Comparison of ENCODE assay signal across 25 cellular contexts in genomic region chr15:62350744-62351143, GRCh38.
"Had no signal": no experiment of that assay in that cellular context is flagged by ENCODE, and none has a peak within 500 bp of the region (broad histone marks: within the 10 kb centered on the region; RNA-seq: fewer than 3 reads in every experiment).

No MANE protein-coding gene starts in this region.

- H3K9me3 Mint-ChIP-seq: activated naive CD4-positive, alpha-beta T cell treated with anti-CD3 and anti-CD28 coated beads, Interleukin-2, amount 50 U/mL, for 24 hours; central memory CD8-positive, alpha-beta T cell had no signal

- H3K4me1 Mint-ChIP-seq: activated naive CD4-positive, alpha-beta T cell treated with anti-CD3 and anti-CD28 coated beads, Interleukin-2, amount 50 U/mL, for 24 hours; central memory CD8-positive, alpha-beta T cell; T-cell had no signal

- H3K4me3 ChIP-seq: K562, SK-N-MC had no signal

- DNase-seq: activated CD4-positive, alpha-beta T cell treated with anti-CD3 and anti-CD28 coated beads for 48 hours; activated CD4-positive, alpha-beta T cell treated with anti-CD3 and anti-CD28 coated beads, Interleukin-2, amount 50 U/mL, for 4 hours; activated CD4-positive, CD25-positive, alpha-beta regulatory T cell treated with anti-CD3 and anti-CD28 coated beads, Interleukin-2, amount 50 U/mL, for 72 hours; activated CD8-positive, alpha-beta memory T cell treated with anti-CD3 and anti-CD28 coated beads, Interleukin-2, amount 50 U/mL, for 48 hours; activated CD8-positive, alpha-beta T cell treated with anti-CD3 and anti-CD28 coated beads, Interleukin-2, amount 10 ng/mL, durations not matched to agents 7 days and 5 days; activated effector memory CD4-positive, alpha-beta T cell treated with Interleukin-2 at 50 U/mL for 16 hours; activated naive CD4-positive, alpha-beta T cell; activated T-cell treated with anti-CD3 and anti-CD28 coated beads, Interleukin-2, amount 50 U/mL, for 1 hour; aorta; Kasumi-1; MV-4-11; NCI-H1105; NCI-H1436; NCI-H187; NCI-H2081; NCI-H510A treated with DMSO at 0.1 percent for 48 hours; NCI-H69; T-cell; T-helper 2 cell; T1000 had no signal

- ATAC-seq: activated CD8-positive, alpha-beta T cell treated with anti-CD3 and anti-CD28 coated beads, Interleukin-2, amount 10 ng/mL, durations not matched to agents 7 days and 5 days; K562; Right ventricle myocardium inferior; T-cell had no signal

- H3K4me3 Mint-ChIP-seq: activated CD8-positive, alpha-beta T cell treated with anti-CD3 and anti-CD28 coated beads, Interleukin-2, amount 10 ng/mL, durations not matched to agents 7 days and 5 days; activated naive CD4-positive, alpha-beta T cell treated with anti-CD3 and anti-CD28 coated beads, Interleukin-2, amount 50 U/mL, for 24 hours; central memory CD8-positive, alpha-beta T cell; T-cell had no signal

- H3K27ac Mint-ChIP-seq: activated CD8-positive, alpha-beta T cell treated with anti-CD3 and anti-CD28 coated beads, Interleukin-2, amount 10 ng/mL, durations not matched to agents 7 days and 5 days; activated naive CD4-positive, alpha-beta T cell treated with anti-CD3 and anti-CD28 coated beads, Interleukin-2, amount 50 U/mL, for 24 hours; T-cell had no signal

- H3K27ac ChIP-seq: SK-N-MC had no signal

- H3K36me3 Mint-ChIP-seq: activated naive CD4-positive, alpha-beta T cell treated with anti-CD3 and anti-CD28 coated beads, Interleukin-2, amount 50 U/mL, for 24 hours; T-cell had no signal
